8 cellular contexts compared by ENCODE assay signal in the genomic region with DNA sequence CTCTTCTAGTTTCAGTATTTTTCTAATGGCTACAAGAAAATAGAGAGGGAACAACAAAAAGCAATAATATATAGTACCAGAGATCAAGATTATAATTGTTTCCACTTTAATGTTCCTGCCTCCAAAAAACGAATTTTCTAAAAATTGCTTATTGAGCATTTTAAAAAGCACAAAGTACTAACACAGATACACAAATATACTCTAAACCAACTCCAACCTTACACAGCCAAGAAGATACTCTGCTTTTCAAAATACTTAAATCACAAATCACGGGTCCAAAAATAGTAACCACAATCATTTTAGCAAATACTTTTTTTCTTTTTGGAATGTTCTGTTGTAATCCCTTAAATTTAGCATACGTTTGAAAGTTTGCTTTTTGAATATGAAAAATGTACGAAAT. TPM values are rescaled to one million over a fixed set of nuclear protein-coding genes. Genes with fewer than 3 reads are reported as not detected.
A peak's percentile ranks its signal among the peaks of the same experiment; 100 is the strongest.
DNase-seq lines count a peak whose midpoint lies in the region; ATAC-seq, FAIRE-seq and TF ChIP-seq lines count a peak whose summit lies in the region.

No MANE protein-coding gene starts in this region.

- H3K4me3 ChIP-seq in GM12878: peak overlapping the region; percentile 42; the same call in 1 of the 2 replicates
- peak overlapping the region; percentile 92 to 94 for H3K4me3 ChIP-seq in tibial artery

- no peak for FAIRE-seq in GM12878 (lab: Jason Lieb, UNC)

- H3K79me2 ChIP-seq in GM12878 (ENCODE audit: control insufficient read depth, insufficient read depth, low read length): peaks cover 47% of the 10 kb centered on the region

- H3K27me3 Mint-ChIP-seq in activated T-cell treated with anti-CD3 and anti-CD28 coated beads, Interleukin-2, amount 50 U/mL, for 4 hours (ENCODE audit: low read depth): no peaks in the 10 kb centered on the region
- H3K27me3 Mint-ChIP-seq in mesothelial cell of epicardium (ENCODE audit: low read depth): no peaks in the 10 kb centered on the region

- peaks cover 11% of the 10 kb centered on the region for H3K36me3 Mint-ChIP-seq in activated T-cell treated with anti-CD3 and anti-CD28 coated beads, Interleukin-2, amount 50 U/mL, for 4 hours (ENCODE audit: insufficient read depth)
- H3K36me3 Mint-ChIP-seq in mesothelial cell of epicardium: peaks cover 9% of the 10 kb centered on the region

- in situ Hi-C loops in GM12878 (cut with MboI): no loop called here

- no peak for TF ChIP-seq EP300 in GM12878 (IDR thresholded peaks at IDR 0.05; ENCODE audit: borderline replicate concordance in 1 of 2, control insufficient read depth in 1 of 2, low read depth in 2 of 2, low read length in 2 of 2)

- POLR2A ChIA-PET in GM12878 (lab: Charles Lee): interaction anchor here (1.4 to 1.7 kb wide), 2 partner anchors 10 to 91 kb away, joined by 4 to 6 read pairs; no protein-coding TSS in a partner anchor

- no peaks in the 10 kb centered on the region for H3K9me3 Mint-ChIP-seq in activated T-cell treated with anti-CD3 and anti-CD28 coated beads, Interleukin-2, amount 50 U/mL, for 4 hours
- H3K9me3 Mint-ChIP-seq in mesothelial cell of epicardium: no peaks in the 10 kb centered on the region

- no peak for TF ChIP-seq RAD21 in GM12878 (IDR thresholded peaks at IDR 0.05; ENCODE audit: insufficient read depth, low read depth, low read length)

- peak overlapping the region; percentile 76 for H3K4me2 ChIP-seq in GM12878 (ENCODE audit: control insufficient read depth, insufficient read depth)

- H3K4me3 Mint-ChIP-seq in activated T-cell treated with anti-CD3 and anti-CD28 coated beads, Interleukin-2, amount 50 U/mL, for 4 hours: peak overlapping the region; percentile 69
- peak overlapping the region; percentile 62 for H3K4me3 Mint-ChIP-seq in mesothelial cell of epicardium

- no peaks in the 10 kb centered on the region for H4K20me1 ChIP-seq in GM12878 (ENCODE audit: control insufficient read depth, insufficient read depth)

- intact Hi-C loops in GM12878 (cut with micrococcal nuclease; ENCODE audit: unreplicated experiment): loop anchor here (2.0 to 5.0 kb wide), 2 partner anchors 94 to 137 kb away; partner anchors contain the start of gene GXYLT1
- intact Hi-C loops in tibial artery (cut with DNase I; ENCODE audit: low total_unique reads): loop anchor here (5.0 kb wide), 1 partner anchor 86 kb away; no protein-coding TSS in a partner anchor

- RAD21 ChIA-PET in GM12878 (lab: Charles Lee; ENCODE audit: unreplicated experiment): interaction anchor here (0.7 to 1.5 kb wide), 8 partner anchors 17 to 136 kb away, joined by 3 to 6 read pairs (median 4); no protein-coding TSS in a partner anchor

- DNase-seq in activated T-cell treated with anti-CD3 and anti-CD28 coated beads, Interleukin-2, amount 50 U/mL, for 4 hours: no peak
- no peak for DNase-seq in activated T-cell treated with anti-CD3 and anti-CD28 coated beads, Interleukin-2, amount 50 U/mL, for 48 hours
- DNase-seq in GM12878 (ENCODE audit: low read depth, low spot score) (no peak), mesothelial cell of epicardium (ENCODE audit: low spot score in 2 of 2, unreplicated experiment in 2 of 2) (no peak), tibial artery (no peak), T1000 (lab: John Stamatoyannopoulos, UW) (no peak), D341Med (ENCODE audit: low spot score) (no peak)

- H3K36me3 ChIP-seq in GM12878 (ENCODE audit: control insufficient read depth in 2 of 2, insufficient read depth in 2 of 2, low read length in 1 of 2) (peaks cover 0 to 6% of the 10 kb centered on the region in 2 experiments; a peak in 2 of 4 replicates), tibial artery (no peaks in the 10 kb centered on the region)

- SMC1A ChIA-PET in GM12878 (lab: Charles Lee; ENCODE audit: uncharacterized antibody, unreplicated experiment): interaction anchor here (0.6 to 3.0 kb wide), 15 partner anchors 10 to 1101 kb away, joined by 3 to 14 read pairs (median 4); partner anchors contain the start of genes PPHLN1 and ZCRB1

- H3K27ac ChIP-seq in GM12878 (ENCODE audit: control insufficient read depth, insufficient read depth) (peak overlapping the region; percentile 54; the same call in 1 of the 2 replicates), tibial artery (peak overlapping the region; percentile 90 to 94)

- 40% methylated on average over 4 of the region's 4 CpGs for WGBS in GM12878 (ENCODE audit: insufficient coverage, insufficient replicate concordance, low lambda C conversion rate, missing lambda C conversion rate)

- H3K9ac ChIP-seq in GM12878 (ENCODE audit: control insufficient read depth, insufficient read depth, low read length): peak overlapping the region; percentile 49

- H3K9me3 ChIP-seq in GM12878 (replicated peaks; ENCODE audit: control insufficient read depth, insufficient read depth, low read length) (no peaks in the 10 kb centered on the region), tibial artery (no peaks in the 10 kb centered on the region)

- H3K27me3 ChIP-seq in GM12878 (replicated peaks in 1 of 2; ENCODE audit: control insufficient read depth in 2 of 2, insufficient read depth in 2 of 2, low read length in 1 of 2) (no peaks in the 10 kb centered on the region), tibial artery (no peaks in the 10 kb centered on the region)

- CTCF ChIA-PET in GM12878 (lab: Yijun Ruan, JAX): interaction anchor here (0.7 to 2.5 kb wide), 9 partner anchors 27 to 136 kb away, joined by 3 to 12 read pairs (median 4); partner anchors contain the start of gene GXYLT1

- peaks cover 46% of the 10 kb centered on the region for H3K4me1 Mint-ChIP-seq in activated T-cell treated with anti-CD3 and anti-CD28 coated beads, Interleukin-2, amount 50 U/mL, for 4 hours (ENCODE audit: low read depth)
- peaks cover 36% of the 10 kb centered on the region for H3K4me1 Mint-ChIP-seq in mesothelial cell of epicardium

- peak overlapping the region; percentile 94 for H3K27ac Mint-ChIP-seq in mesothelial cell of epicardium

- no peak for ATAC-seq in activated T-cell treated with anti-CD3 and anti-CD28 coated beads, Interleukin-2, amount 50 U/mL, for 4 hours
- no peak for ATAC-seq in GM12878
- ATAC-seq in HG03045 (IDR thresholded peaks at IDR 0.05; ENCODE audit: unreplicated experiment): no peak

- BruUV-seq in GM12878 (replicated peaks; lab: Mats Ljungman, UMichigan): no TSS peak

- no peak overlapping the region for H2AFZ ChIP-seq in GM12878 (ENCODE audit: control insufficient read depth, low read depth, low read length)

- TF ChIP-seq POLR2A in GM12878 (IDR thresholded peaks at IDR 0.05; ENCODE audit: low read depth, low read length): no peak

- H3K4me1 ChIP-seq in GM12878 (ENCODE audit: control insufficient read depth, insufficient read depth, low read length) (peaks cover 3% of the 10 kb centered on the region; the same call in 1 of the 2 replicates), tibial artery (peaks cover 0 to 46% (median 15%) of the 10 kb centered on the region in 4 donors)

- TF ChIP-seq CTCF in GM12878 (IDR thresholded peaks at IDR 0.05 in 2 of 3, conservative IDR thresholded peaks at IDR 0.05 in 1 of 3; ENCODE audit: control insufficient read depth in 2 of 3, extremely low read depth in 1 of 3, insufficient read depth in 1 of 3, low read depth in 3 of 3, low read length in 3 of 3) (no peak), mesothelial cell of epicardium (IDR thresholded peaks at IDR 0.05; ENCODE audit: unreplicated experiment) (no peak), tibial artery (IDR thresholded peaks at IDR 0.05) (no peak)

TF ChIP-seq in GM12878, 131 proteins besides CTCF, POLR2A, EP300 and RAD21 (continues in another document):
- TF ChIP-seq KAT2A (conservative IDR thresholded peaks at IDR 0.05; ENCODE audit: control insufficient read depth, low read depth, low read length) (no peak), MYC (IDR thresholded peaks at IDR 0.05; ENCODE audit: insufficient read depth, insufficient read length, insufficient replicate concordance, low read length, severe bottlenecking) (no peak)

RNA-seq across cellular contexts. Expression of gene YAF2, which starts 2.0 kb away (rescaled TPM):
- total RNA-seq in activated T-cell treated with anti-CD3 and anti-CD28 coated beads, Interleukin-2, amount 50 U/mL, for 4 hours: 10 to 100 TPM; 37.0 to 40.9 (median 37.7) TPM
- total RNA-seq in GM12878 (2013; cell fraction: nucleolus; rRNA removed): 106 and 130 TPM in 2 replicates
- total RNA-seq in GM12878 (2014; rRNA removed) (16.6 and 18.8 TPM in 2 replicates), GM12878 (2014; rRNA removed; fragmentation: Illumina TruSeq; extraction: Trizol) (24.2 and 25.8 TPM in 2 replicates), GM12878 (2021) (33.3 and 36.6 TPM in 2 replicates), mesothelial cell of epicardium (52.2 to 59.4 TPM (median 56.4 TPM) in 3 replicates)
- polyA plus RNA-seq in GM12878 (2011; ENCODE audit: low read depth): 17.1 TPM
- polyA plus RNA-seq in GM12878 (2011; rRNA removed) (26.3 and 36.1 TPM in 2 replicates), GM12878 (2014; fragmentation: Illumina TruSeq; extraction: Trizol) (26.4 and 36.8 TPM in 2 replicates), GM12878 (2014; fragmentation: Nextera tagmentation; extraction: Ambion mirVana) (10 to 100 TPM; 20.8 TPM), GM12878 (2014; rRNA removed) (13.6 and 20.8 TPM in 2 replicates), GM12878 (2016; fragmentation: Nextera tagmentation; extraction: Ambion mirVana) (10 to 100 TPM; 22.2 to 23.8 TPM)
- polyA plus RNA-seq in GM12878 (2011; cell fraction: cytosol; rRNA removed): 8.4 TPM in 2 replicates
- polyA plus RNA-seq in GM12878 (2011; cell fraction: nucleus; rRNA removed): 19.8 and 21.2 TPM in 2 replicates
- polyA plus RNA-seq in GM12878 (2012): 13.3 and 14.2 TPM in 2 replicates
- 15.9 and 17.7 TPM in 2 replicates for polyA minus RNA-seq in GM12878 (2011; rRNA and poly(A)+ RNA removed)
- 4.7 and 14.3 TPM in 2 replicates for polyA minus RNA-seq in GM12878 (2011; cell fraction: cytosol; rRNA and poly(A)+ RNA removed)
- 30.1 and 46.6 TPM in 2 replicates for polyA minus RNA-seq in GM12878 (2011; cell fraction: nucleus; rRNA and poly(A)+ RNA removed)
